In genomic region chr15:42226648-42227047, GRCh38 we compare ENCODE assay signal across 21 cellular contexts. TPM values are rescaled to one million over a fixed set of nuclear protein-coding genes. Genes with fewer than 3 reads are reported as not detected.
DNase-seq lines count a peak whose midpoint lies in the region; ATAC-seq, FAIRE-seq and TF ChIP-seq lines count a peak whose summit lies in the region.
"Had no signal": no experiment of that assay in that cellular context is flagged by ENCODE, and none has a peak within 500 bp of the region (broad histone marks: within the 10 kb centered on the region; RNA-seq: fewer than 3 reads in every experiment).

No MANE protein-coding gene starts in this region.

- H3K9me1 ChIP-seq in keratinocyte (ENCODE audit: control insufficient read depth, extremely low read depth, insufficient read depth, low read length) = no peaks in the 10 kb centered on the region

- H3K27ac Mint-ChIP-seq in progenitor cell of endocrine pancreas = peak overlapping the region; percentile 71
- H3K27ac Mint-ChIP-seq: GM23338 had no signal

- H3K9ac ChIP-seq in keratinocyte (ENCODE audit: control insufficient read depth, extremely low read depth, insufficient read depth, low read length) = no peak overlapping the region
- H3K9ac ChIP-seq: SK-N-SH had no signal

- no peaks in the 10 kb centered on the region for H3K79me2 ChIP-seq in keratinocyte (ENCODE audit: control insufficient read depth, insufficient read depth, low read length)

- no peaks in the 10 kb centered on the region for H3K4me1 Mint-ChIP-seq in progenitor cell of endocrine pancreas (ENCODE audit: low read depth)
- H3K4me1 Mint-ChIP-seq: CD14-positive monocyte, GM23338 had no signal

- peak overlapping the region; percentile 3 for H3K27ac ChIP-seq in cingulate gyrus (ENCODE audit: low read depth, low read length)
- no peak overlapping the region for H3K27ac ChIP-seq in keratinocyte (ENCODE audit: control insufficient read depth, insufficient read depth, low read length)
- H3K27ac ChIP-seq: Peyer's patch had no signal

- FAIRE-seq in keratinocyte (lab: Jason Lieb, UNC) = peak; percentile 20
- FAIRE-seq: G401.6, GM18507 had no signal

- no peaks in the 10 kb centered on the region for H3K4me1 ChIP-seq in keratinocyte (ENCODE audit: control insufficient read depth, extremely low read depth, insufficient read depth, low read length)
- H3K4me1 ChIP-seq: Caco-2, Peyer's patch had no signal

- H3K4me3 Mint-ChIP-seq in progenitor cell of endocrine pancreas (ENCODE audit: low read depth) = no peak overlapping the region
- H3K4me3 Mint-ChIP-seq: CD14-positive monocyte, GM23338 had no signal

- no peaks in the 10 kb centered on the region for H3K27me3 ChIP-seq in keratinocyte (ENCODE audit: control insufficient read depth, extremely low read depth, insufficient read depth, low read length)
- H3K27me3 ChIP-seq: Peyer's patch had no signal

- no peaks in the 10 kb centered on the region for H4K20me1 ChIP-seq in keratinocyte (ENCODE audit: control insufficient read depth, extremely low read depth, insufficient read depth, low read length)

- dilution Hi-C loops in keratinocyte (cut with MboI; ENCODE audit: extremely low pct_ligation_motif_present, low sequenced_read_pairs) = no loop called here

- peaks cover 14% of the 10 kb centered on the region for H3K36me3 Mint-ChIP-seq in progenitor cell of endocrine pancreas (ENCODE audit: insufficient read depth)

- no peaks in the 10 kb centered on the region for H3K27me3 Mint-ChIP-seq in progenitor cell of endocrine pancreas

- H3K4me3 ChIP-seq in keratinocyte (ENCODE audit: control insufficient read depth in 2 of 3, extremely low read depth in 1 of 3, insufficient read depth in 2 of 3, low read depth in 1 of 3, low read length in 3 of 3) = no peak overlapping the region
- H3K4me3 ChIP-seq: GM23338, Peyer's patch had no signal

- H3K9me3 Mint-ChIP-seq in progenitor cell of endocrine pancreas (ENCODE audit: low read depth) = no peaks in the 10 kb centered on the region
- H3K9me3 Mint-ChIP-seq: CD14-positive monocyte, GM23338 had no signal

- TF ChIP-seq CTCF in keratinocyte (optimal IDR thresholded peaks at IDR 0.05 in 1 of 3, IDR thresholded peaks at IDR 0.05 in 1 of 3, conservative IDR thresholded peaks at IDR 0.05 in 1 of 3; ENCODE audit: extremely low read depth in 1 of 3, insufficient read depth in 2 of 3, low read length in 3 of 3) = no peak
- no peak for TF ChIP-seq CTCF in progenitor cell of endocrine pancreas (IDR thresholded peaks at IDR 0.05; ENCODE audit: unreplicated experiment)

- intact Hi-C loops in Right ventricle myocardium inferior (cut with DNase I) = no loop called here

- no peak overlapping the region for H2AFZ ChIP-seq in keratinocyte (ENCODE audit: control insufficient read depth, low read length)
- H2AFZ ChIP-seq: GM23338 had no signal

- H3K4me2 ChIP-seq in keratinocyte (ENCODE audit: control insufficient read depth, extremely low read depth, insufficient read depth, low read depth, low read length) = no peak overlapping the region
- H3K4me2 ChIP-seq: GM23338, SK-N-SH had no signal

- DNase-seq in D341Med (ENCODE audit: low spot score) (peak; percentile 34), keratinocyte (ENCODE audit: low read depth, low spot score) (no peak), progenitor cell of endocrine pancreas (ENCODE audit: low spot score, unreplicated experiment) (no peak), Right ventricle myocardium inferior (ENCODE audit: missing footprints) (no peak)
- DNase-seq in activated CD4-positive, alpha-beta T cell treated with anti-CD3 and anti-CD28 coated beads for 48 hours = no peak
- DNase-seq: Caco-2, DMS79 treated with DMSO at 0.1 percent for 48 hours, NCI-H2029, NCI-H2171 treated with DMSO at 0.1 percent for 48 hours, NCI-H446 treated with DMSO at 0.1 percent for 48 hours, Peyer's patch, Right ventricle myocardium superior, SK-N-SH had no signal

- H3K36me3 ChIP-seq in keratinocyte (ENCODE audit: control insufficient read depth in 2 of 2, extremely low read depth in 1 of 2, insufficient read depth in 2 of 2, low read length in 2 of 2) = peaks cover 11 to 23% of the 10 kb centered on the region in 2 experiments

- ATAC-seq in HG02973 (IDR thresholded peaks at IDR 0.05; ENCODE audit: unreplicated experiment) = no peak
- ATAC-seq in Right ventricle myocardium inferior = no peak
- no peak for ATAC-seq in GM21717 (IDR thresholded peaks at IDR 0.05; ENCODE audit: unreplicated experiment)
- ATAC-seq: GM23338, HCT116 had no signal

- no peaks in the 10 kb centered on the region for H3K9me3 ChIP-seq in keratinocyte (ENCODE audit: control insufficient read depth, low read depth, low read length)
- H3K9me3 ChIP-seq: Caco-2, Peyer's patch, SK-N-SH had no signal

RNA-seq across cellular contexts. Expression of gene VPS39, which starts 18.5 kb away (rescaled TPM):
- polyA plus RNA-seq in keratinocyte = 29.7 to 32.0 TPM (median 29.9 TPM) in 3 replicates
- polyA plus RNA-seq in keratinocyte (2011; ENCODE audit: low read depth) = 25.6 TPM
- polyA plus RNA-seq in keratinocyte (2011; cell fraction: cytosol; rRNA removed) = 25.5 and 29.6 TPM in 2 replicates
- 79.1 and 87.4 TPM in 2 replicates for polyA plus RNA-seq in keratinocyte (2011; cell fraction: nucleus; rRNA removed)
- polyA plus RNA-seq in keratinocyte (2012; ENCODE audit: low replicate concordance) = 23.8 and 31.5 TPM in 2 replicates
- 36.0 to 53.6 TPM (median 41.6 TPM) in 3 replicates for polyA minus RNA-seq in keratinocyte
- polyA minus RNA-seq in keratinocyte (2011; cell fraction: cytosol; rRNA and poly(A)+ RNA removed) = 23.2 TPM
- polyA minus RNA-seq in keratinocyte (2011; cell fraction: nucleus; rRNA and poly(A)+ RNA removed) = 41.6 and 81.5 TPM in 2 replicates
- total RNA-seq in progenitor cell of endocrine pancreas (85.4 and 88.9 TPM in 2 replicates), Right ventricle myocardium inferior (43.0 TPM)

RNA-seq across cellular contexts. Expression of gene GANC, which starts 46.4 kb away (rescaled TPM):
- 21.5 to 46.2 TPM (median 46.2 TPM) in 3 replicates for polyA plus RNA-seq in keratinocyte
- 31.6 TPM for polyA plus RNA-seq in keratinocyte (2011; ENCODE audit: low read depth)
- polyA plus RNA-seq in keratinocyte (2011; cell fraction: cytosol; rRNA removed) = 16.2 and 30.1 TPM in 2 replicates
- 76.6 and 83.2 TPM in 2 replicates for polyA plus RNA-seq in keratinocyte (2011; cell fraction: nucleus; rRNA removed)
- polyA plus RNA-seq in keratinocyte (2012; ENCODE audit: low replicate concordance) = 16.0 and 22.9 TPM in 2 replicates
- 14.7 to 61.4 TPM (median 46.7 TPM) in 3 replicates for polyA minus RNA-seq in keratinocyte
- polyA minus RNA-seq in keratinocyte (2011; cell fraction: cytosol; rRNA and poly(A)+ RNA removed) = 24.0 TPM
- polyA minus RNA-seq in keratinocyte (2011; cell fraction: nucleus; rRNA and poly(A)+ RNA removed) = 39.0 and 99.7 TPM in 2 replicates
- total RNA-seq in progenitor cell of endocrine pancreas = 19.5 and 20.6 TPM in 2 replicates
- total RNA-seq in Right ventricle myocardium inferior = 16.3 TPM

RNA-seq across cellular contexts. Expression of gene TMEM87A, which starts 46.6 kb away (rescaled TPM):
- 38.5 to 43.7 TPM (median 38.7 TPM) in 3 replicates for polyA plus RNA-seq in keratinocyte
- 94.5 TPM for polyA plus RNA-seq in keratinocyte (2011; ENCODE audit: low read depth)
- polyA plus RNA-seq in keratinocyte (2011; cell fraction: cytosol; rRNA removed) = 12.2 and 21.5 TPM in 2 replicates
- 48.5 and 76.6 TPM in 2 replicates for polyA plus RNA-seq in keratinocyte (2011; cell fraction: nucleus; rRNA removed)
- 32.3 and 55.9 TPM in 2 replicates for polyA plus RNA-seq in keratinocyte (2012; ENCODE audit: low replicate concordance)
- polyA minus RNA-seq in keratinocyte = 16.6 to 50.9 TPM (median 37.4 TPM) in 3 replicates
- polyA minus RNA-seq in keratinocyte (2011; cell fraction: cytosol; rRNA and poly(A)+ RNA removed) = 45.7 TPM
- 68.6 and 108 TPM in 2 replicates for polyA minus RNA-seq in keratinocyte (2011; cell fraction: nucleus; rRNA and poly(A)+ RNA removed)
- 44.2 and 48.5 TPM in 2 replicates for total RNA-seq in progenitor cell of endocrine pancreas
- 19.0 TPM for total RNA-seq in Right ventricle myocardium inferior
